In genomic region chr6:79536969-79537747, GRCh38 we compare ENCODE assay signal across 1 cellular context.
TF ChIP-seq lines count a peak whose summit lies in the region.

Gene LCA5, minus strand, starts transcription at chr6:79537430. Its CDS starts 18,536 bp downstream, at chr6:79518894.

TF ChIP-seq in HepG2, 621 proteins besides CTCF, POLR2A, EP300 and RAD21 (continued from another document):
- TF ChIP-seq SKIL (CRISPR knock-in tag; IDR thresholded peaks at IDR 0.05; ENCODE audit: borderline replicate concordance), result peak; percentile 45; the same call in 1 of the 2 replicates
- TF ChIP-seq REST (IDR thresholded peaks at IDR 0.05; ENCODE audit: borderline replicate concordance in 1 of 2, low read depth in 1 of 2, low read length in 2 of 2), result peak in 1 of 2 experiments; percentile 45; a peak in 1 of 4 replicates
- TF ChIP-seq, protein P1, sequence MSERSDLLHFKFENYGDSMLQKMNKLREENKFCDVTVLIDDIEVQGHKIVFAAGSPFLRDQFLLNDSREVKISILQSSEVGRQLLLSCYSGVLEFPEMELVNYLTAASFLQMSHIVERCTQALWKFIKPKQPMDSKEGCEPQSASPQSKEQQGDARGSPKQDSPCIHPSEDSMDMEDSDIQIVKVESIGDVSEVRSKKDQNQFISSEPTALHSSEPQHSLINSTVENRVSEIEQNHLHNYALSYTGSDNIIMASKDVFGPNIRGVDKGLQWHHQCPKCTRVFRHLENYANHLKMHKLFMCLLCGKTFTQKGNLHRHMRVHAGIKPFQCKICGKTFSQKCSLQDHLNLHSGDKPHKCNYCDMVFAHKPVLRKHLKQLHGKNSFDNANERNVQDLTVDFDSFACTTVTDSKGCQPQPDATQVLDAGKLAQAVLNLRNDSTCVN (CRISPR knock-in tag; IDR thresholded peaks at IDR 0.05; ENCODE audit: borderline replicate concordance), result peak; percentile 10; the same call in 1 of the 2 replicates
- peak; percentile 84 for TF ChIP-seq POLR2AphosphoS5 (IDR thresholded peaks at IDR 0.05; ENCODE audit: low read depth, low read length)
